3 cellular contexts compared by ENCODE assay signal in genomic region chr7:8206950-8207349, GRCh38.
TF ChIP-seq lines count a peak whose summit lies in the region.

No MANE protein-coding gene starts in this region.

TF ChIP-seq in SK-N-SH, 30 proteins besides CTCF, POLR2A, EP300 and RAD21 (continued from another document):
- TF ChIP-seq, protein P1, sequence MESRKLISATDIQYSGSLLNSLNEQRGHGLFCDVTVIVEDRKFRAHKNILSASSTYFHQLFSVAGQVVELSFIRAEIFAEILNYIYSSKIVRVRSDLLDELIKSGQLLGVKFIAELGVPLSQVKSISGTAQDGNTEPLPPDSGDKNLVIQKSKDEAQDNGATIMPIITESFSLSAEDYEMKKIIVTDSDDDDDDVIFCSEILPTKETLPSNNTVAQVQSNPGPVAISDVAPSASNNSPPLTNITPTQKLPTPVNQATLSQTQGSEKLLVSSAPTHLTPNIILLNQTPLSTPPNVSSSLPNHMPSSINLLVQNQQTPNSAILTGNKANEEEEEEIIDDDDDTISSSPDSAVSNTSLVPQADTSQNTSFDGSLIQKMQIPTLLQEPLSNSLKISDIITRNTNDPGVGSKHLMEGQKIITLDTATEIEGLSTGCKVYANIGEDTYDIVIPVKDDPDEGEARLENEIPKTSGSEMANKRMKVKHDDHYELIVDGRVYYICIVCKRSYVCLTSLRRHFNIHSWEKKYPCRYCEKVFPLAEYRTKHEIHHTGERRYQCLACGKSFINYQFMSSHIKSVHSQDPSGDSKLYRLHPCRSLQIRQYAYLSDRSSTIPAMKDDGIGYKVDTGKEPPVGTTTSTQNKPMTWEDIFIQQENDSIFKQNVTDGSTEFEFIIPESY (IDR thresholded peaks at IDR 0.05; ENCODE audit: borderline replicate concordance, low read depth): no peak
- TF ChIP-seq IRF3 (IDR thresholded peaks at IDR 0.05; ENCODE audit: low read depth, low read length) (no peak), MEF2A (IDR thresholded peaks at IDR 0.05; ENCODE audit: borderline replicate concordance, low read depth) (no peak), TEAD4 (IDR thresholded peaks at IDR 0.05; ENCODE audit: borderline replicate concordance, insufficient read depth) (no peak), EZH2phosphoT487 (IDR thresholded peaks at IDR 0.05; ENCODE audit: borderline replicate concordance, low read depth) (no peak), CHD2 (IDR thresholded peaks at IDR 0.05; ENCODE audit: low read length, partially characterized antibody) (no peak), TCF12 (IDR thresholded peaks at IDR 0.05) (no peak), YY1 (IDR thresholded peaks at IDR 0.05; ENCODE audit: low read depth) (no peak), NFIC (IDR thresholded peaks at IDR 0.05; ENCODE audit: borderline replicate concordance) (no peak), MAX (IDR thresholded peaks at IDR 0.05; ENCODE audit: low read depth) (no peak), JUND (IDR thresholded peaks at IDR 0.05) (no peak)
- TF ChIP-seq, protein P2, sequence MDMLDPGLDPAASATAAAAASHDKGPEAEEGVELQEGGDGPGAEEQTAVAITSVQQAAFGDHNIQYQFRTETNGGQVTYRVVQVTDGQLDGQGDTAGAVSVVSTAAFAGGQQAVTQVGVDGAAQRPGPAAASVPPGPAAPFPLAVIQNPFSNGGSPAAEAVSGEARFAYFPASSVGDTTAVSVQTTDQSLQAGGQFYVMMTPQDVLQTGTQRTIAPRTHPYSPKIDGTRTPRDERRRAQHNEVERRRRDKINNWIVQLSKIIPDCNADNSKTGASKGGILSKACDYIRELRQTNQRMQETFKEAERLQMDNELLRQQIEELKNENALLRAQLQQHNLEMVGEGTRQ (IDR thresholded peaks at IDR 0.05; ENCODE audit: borderline replicate concordance, low read depth, low read length): no peak
TF ChIP-seq in SK-N-SH: peak in this region for 0.

TF ChIP-seq in SK-N-SH treated with all-trans-retinoic acid at 6 μM for 48 hours, 23 proteins besides CTCF, POLR2A, EP300 and RAD21 (continued from another document):
- TF ChIP-seq TOX (CRISPR knock-in tag; IDR thresholded peaks at IDR 0.05; ENCODE audit: borderline replicate concordance) (no peak), CSRNP3 (CRISPR knock-in tag; IDR thresholded peaks at IDR 0.05) (no peak), ZFP30 (CRISPR knock-in tag; IDR thresholded peaks at IDR 0.05) (no peak), ZNF565 (CRISPR knock-in tag; conservative IDR thresholded peaks at IDR 0.05; ENCODE audit: low read depth) (no peak), PPARA (CRISPR knock-in tag; IDR thresholded peaks at IDR 0.05; ENCODE audit: borderline replicate concordance) (no peak), OSR1 (CRISPR knock-in tag; IDR thresholded peaks at IDR 0.05) (no peak), ZNF70 (CRISPR knock-in tag; IDR thresholded peaks at IDR 0.05) (no peak), ZFP3 (CRISPR knock-in tag; IDR thresholded peaks at IDR 0.05) (no peak), SNAI2 (CRISPR knock-in tag; IDR thresholded peaks at IDR 0.05) (no peak), CSDC2 (CRISPR knock-in tag; IDR thresholded peaks at IDR 0.05) (no peak), ARNTL (CRISPR knock-in tag; IDR thresholded peaks at IDR 0.05; ENCODE audit: borderline replicate concordance, low read depth) (no peak)
- TF ChIP-seq, protein P3, sequence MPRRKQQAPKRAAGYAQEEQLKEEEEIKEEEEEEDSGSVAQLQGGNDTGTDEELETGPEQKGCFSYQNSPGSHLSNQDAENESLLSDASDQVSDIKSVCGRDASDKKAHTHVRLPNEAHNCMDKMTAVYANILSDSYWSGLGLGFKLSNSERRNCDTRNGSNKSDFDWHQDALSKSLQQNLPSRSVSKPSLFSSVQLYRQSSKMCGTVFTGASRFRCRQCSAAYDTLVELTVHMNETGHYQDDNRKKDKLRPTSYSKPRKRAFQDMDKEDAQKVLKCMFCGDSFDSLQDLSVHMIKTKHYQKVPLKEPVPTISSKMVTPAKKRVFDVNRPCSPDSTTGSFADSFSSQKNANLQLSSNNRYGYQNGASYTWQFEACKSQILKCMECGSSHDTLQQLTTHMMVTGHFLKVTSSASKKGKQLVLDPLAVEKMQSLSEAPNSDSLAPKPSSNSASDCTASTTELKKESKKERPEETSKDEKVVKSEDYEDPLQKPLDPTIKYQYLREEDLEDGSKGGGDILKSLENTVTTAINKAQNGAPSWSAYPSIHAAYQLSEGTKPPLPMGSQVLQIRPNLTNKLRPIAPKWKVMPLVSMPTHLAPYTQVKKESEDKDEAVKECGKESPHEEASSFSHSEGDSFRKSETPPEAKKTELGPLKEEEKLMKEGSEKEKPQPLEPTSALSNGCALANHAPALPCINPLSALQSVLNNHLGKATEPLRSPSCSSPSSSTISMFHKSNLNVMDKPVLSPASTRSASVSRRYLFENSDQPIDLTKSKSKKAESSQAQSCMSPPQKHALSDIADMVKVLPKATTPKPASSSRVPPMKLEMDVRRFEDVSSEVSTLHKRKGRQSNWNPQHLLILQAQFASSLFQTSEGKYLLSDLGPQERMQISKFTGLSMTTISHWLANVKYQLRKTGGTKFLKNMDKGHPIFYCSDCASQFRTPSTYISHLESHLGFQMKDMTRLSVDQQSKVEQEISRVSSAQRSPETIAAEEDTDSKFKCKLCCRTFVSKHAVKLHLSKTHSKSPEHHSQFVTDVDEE (CRISPR knock-in tag; IDR thresholded peaks at IDR 0.05): no peak
- TF ChIP-seq, protein P4, sequence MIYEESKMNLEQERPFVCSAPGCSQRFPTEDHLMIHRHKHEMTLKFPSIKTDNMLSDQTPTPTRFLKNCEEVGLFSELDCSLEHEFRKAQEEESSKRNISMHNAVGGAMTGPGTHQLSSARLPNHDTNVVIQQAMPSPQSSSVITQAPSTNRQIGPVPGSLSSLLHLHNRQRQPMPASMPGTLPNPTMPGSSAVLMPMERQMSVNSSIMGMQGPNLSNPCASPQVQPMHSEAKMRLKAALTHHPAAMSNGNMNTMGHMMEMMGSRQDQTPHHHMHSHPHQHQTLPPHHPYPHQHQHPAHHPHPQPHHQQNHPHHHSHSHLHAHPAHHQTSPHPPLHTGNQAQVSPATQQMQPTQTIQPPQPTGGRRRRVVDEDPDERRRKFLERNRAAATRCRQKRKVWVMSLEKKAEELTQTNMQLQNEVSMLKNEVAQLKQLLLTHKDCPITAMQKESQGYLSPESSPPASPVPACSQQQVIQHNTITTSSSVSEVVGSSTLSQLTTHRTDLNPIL (CRISPR knock-in tag; IDR thresholded peaks at IDR 0.05; ENCODE audit: low read depth): no peak

TF ChIP-seq in neural cell, 6 proteins besides CTCF, POLR2A, EP300 and RAD21 (continued from another document):
- TF ChIP-seq REST (IDR thresholded peaks at IDR 0.05; ENCODE audit: borderline replicate concordance) (no peak), MXI1 (conservative IDR thresholded peaks at IDR 0.05; ENCODE audit: poor library complexity, severe bottlenecking) (no peak), EZH2 (IDR thresholded peaks at IDR 0.05; ENCODE audit: borderline replicate concordance, insufficient read depth, low read length, poor library complexity, severe bottlenecking) (no peak)
